In the genomic region with DNA sequence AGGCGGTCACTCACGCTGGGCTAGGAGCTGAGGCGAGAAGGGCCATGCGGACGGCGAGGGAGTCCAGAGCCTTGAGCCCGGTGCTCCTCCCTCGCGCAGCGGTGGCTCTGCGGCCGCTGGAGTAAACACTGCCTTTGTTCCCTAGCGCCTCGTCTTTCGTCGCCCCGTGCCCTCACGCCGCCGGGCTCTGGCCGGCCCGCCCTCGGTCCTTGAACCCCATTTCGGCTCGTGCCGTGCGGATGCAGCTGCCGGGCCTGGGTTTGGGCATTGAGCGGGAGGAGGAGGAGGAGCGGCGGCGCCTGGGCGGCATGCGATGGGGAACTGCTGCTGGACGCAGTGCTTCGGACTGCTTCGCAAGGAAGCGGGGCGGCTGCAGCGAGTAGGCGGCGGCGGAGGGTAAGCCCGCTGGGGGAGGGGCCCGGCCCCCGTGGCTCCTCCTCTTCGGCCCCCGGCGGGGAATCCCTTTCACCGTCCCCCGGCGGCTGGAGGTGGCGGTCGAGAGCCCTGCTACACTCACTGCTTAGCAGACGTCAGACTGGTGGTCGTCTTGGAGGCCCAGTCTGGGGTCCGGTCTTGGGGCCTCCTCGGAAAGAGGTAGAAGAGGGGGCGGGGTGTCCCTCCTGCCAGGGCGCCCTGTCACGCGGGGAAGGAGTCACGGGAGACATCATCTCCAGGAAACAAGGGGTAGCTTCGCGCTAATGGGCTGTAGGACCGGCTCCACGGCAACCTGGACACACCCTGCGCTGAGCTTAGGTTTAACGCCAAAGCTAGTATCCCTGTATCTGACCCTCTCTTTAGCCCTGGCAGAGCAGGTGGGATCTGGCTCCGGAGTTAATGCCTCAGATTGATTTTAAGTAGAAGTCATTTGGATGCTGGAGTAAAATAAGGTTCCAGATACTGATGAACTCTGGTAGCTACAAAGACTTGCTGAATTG, we compare ENCODE assay signal across 8 cellular contexts. TPM values are rescaled to one million over a fixed set of nuclear protein-coding genes. Genes with fewer than 3 reads are reported as not detected.
DNase-seq lines count a peak whose midpoint lies in the region; ATAC-seq and TF ChIP-seq lines count a peak whose summit lies in the region.

A gene with protein sequence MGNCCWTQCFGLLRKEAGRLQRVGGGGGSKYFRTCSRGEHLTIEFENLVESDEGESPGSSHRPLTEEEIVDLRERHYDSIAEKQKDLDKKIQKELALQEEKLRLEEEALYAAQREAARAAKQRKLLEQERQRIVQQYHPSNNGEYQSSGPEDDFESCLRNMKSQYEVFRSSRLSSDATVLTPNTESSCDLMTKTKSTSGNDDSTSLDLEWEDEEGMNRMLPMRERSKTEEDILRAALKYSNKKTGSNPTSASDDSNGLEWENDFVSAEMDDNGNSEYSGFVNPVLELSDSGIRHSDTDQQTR (plus strand): TSS at position 9 of the 935 bp plus-strand sequence. CDS start 305 bp downstream, at position 314.

- H3K27me3 ChIP-seq in AG04450 (ENCODE audit: control insufficient read depth, insufficient read depth, low read length) = no peaks in the 10 kb centered on the region

- CTCF ChIA-PET in AG04450 (lab: Charles Lee) (interaction anchor here (0.6 to 7.3 kb wide), 5 partner anchors 18 to 132 kb away, joined by 3 to 166 read pairs (median 4); no protein-coding TSS in a partner anchor), activated B cell treated with CpG ODN at 0.5 μM for 24 hours (lab: Charles Lee) (interaction anchor here (0.7 to 2.8 kb wide), 9 partner anchors 10 to 292 kb away, joined by 3 to 14 read pairs (median 4); no protein-coding TSS in a partner anchor)

- peak within 1 kb of the TSS; percentile 94 for H3K27ac ChIP-seq in AG04450 (ENCODE audit: low read depth, low read length)

- peaks cover 30% of the 10 kb centered on the region for H3K4me1 Mint-ChIP-seq in activated B cell treated with CpG ODN at 0.5 μM for 24 hours

- peak; percentile 77 for TF ChIP-seq POLR2A in GM18526 (IDR thresholded peaks at IDR 0.05; ENCODE audit: extremely low read depth, insufficient read length)

- intact Hi-C loops in activated B cell treated with CpG ODN at 0.5 μM for 24 hours (cut with micrococcal nuclease) = loop anchor here (1.0 to 10.0 kb wide), 10 partner anchors 35 to 1530 kb away; partner anchors contain the start of genes CAMK2D, FAM241A, LARP7 and NEUROG2

- peak within 1 kb of the TSS; percentile 87 for H3K4me3 ChIP-seq in AG04450 (ENCODE audit: low read depth, low read length)
- H3K4me3 ChIP-seq in cardiac fibroblast (replicated peaks in 1 of 2; ENCODE audit: low read depth in 2 of 2, low read length in 2 of 2) = peak within 1 kb of the TSS; percentile 91 to 99

- peak; percentile 60 for ATAC-seq in HG03064 (IDR thresholded peaks at IDR 0.05; ENCODE audit: low read depth, unreplicated experiment)
- ATAC-seq in activated B cell treated with CpG ODN at 0.5 μM for 24 hours (ENCODE audit: low read depth) = peak; percentile 73

- POLR2A ChIA-PET in AG04450 (lab: Yijun Ruan, JAX) (interaction anchor here (0.8 kb wide), 1 partner anchor 18 kb away, joined by 4 read pairs; no protein-coding TSS in a partner anchor), activated B cell treated with CpG ODN at 0.5 μM for 24 hours (lab: Charles Lee) (interaction anchor here (0.8 to 2.5 kb wide), 10 partner anchors 12 to 290 kb away, joined by 3 to 24 read pairs (median 4); partner anchors contain the start of genes ALPK1 and TIFA)

- H3K27ac Mint-ChIP-seq in activated B cell treated with CpG ODN at 0.5 μM for 24 hours = peak within 1 kb of the TSS; percentile 99

- H3K9me3 ChIP-seq in AG04450 (ENCODE audit: control insufficient read depth, insufficient read depth, low read length) = peaks cover 3% of the 10 kb centered on the region; the same call in 1 of the 2 replicates

- H3K4me3 Mint-ChIP-seq in activated B cell treated with CpG ODN at 0.5 μM for 24 hours = peak within 1 kb of the TSS; percentile 100

- H3K27me3 Mint-ChIP-seq in activated B cell treated with CpG ODN at 0.5 μM for 24 hours = peaks cover 1% of the 10 kb centered on the region

- no peaks in the 10 kb centered on the region for H3K9me3 Mint-ChIP-seq in activated B cell treated with CpG ODN at 0.5 μM for 24 hours

- TF ChIP-seq CTCF in AG04450 (IDR thresholded peaks at IDR 0.05; ENCODE audit: low read depth, low read length) = peak; percentile 50
- no peak for TF ChIP-seq CTCF in activated B cell treated with CpG ODN at 0.5 μM for 24 hours (IDR thresholded peaks at IDR 0.05)
- peak; percentile 49 for TF ChIP-seq CTCF in cardiac fibroblast (IDR thresholded peaks at IDR 0.05; ENCODE audit: low read depth, low read length)

- no peak for DNase-seq in AG04450 (ENCODE audit: low read depth, low spot score)
- peak; percentile 52 for DNase-seq in NCI-H2196 (lab: John Stamatoyannopoulos, UW; ENCODE audit: unreplicated experiment)
- peak; percentile 91 for DNase-seq in activated B cell treated with CpG ODN at 0.5 μM for 24 hours
- peak; percentile 72 to 80 for DNase-seq in cardiac fibroblast (ENCODE audit: low read depth in 2 of 2)
- DNase-seq in inferior parietal cortex (ENCODE audit: extremely low spot score) = peak; percentile 67
- DNase-seq in stimulated activated CD4-positive, alpha-beta T cell treated with anti-CD3 and anti-CD28 coated beads, Interleukin-12 subunit alpha, Interleukin-12 subunit beta, amount 100 ng/mL, for 4 hours = peak; percentile 70

- peaks cover 8% of the 10 kb centered on the region for H3K36me3 Mint-ChIP-seq in activated B cell treated with CpG ODN at 0.5 μM for 24 hours (ENCODE audit: low read depth)

RNA-seq across cellular contexts. Expression of the gene that starts here (rescaled TPM):
- polyA plus RNA-seq in AG04450 (2011; rRNA removed) = 7.6 and 11.8 TPM in 2 replicates
- polyA minus RNA-seq in AG04450 (2011; rRNA and poly(A)+ RNA removed) = 2.7 and 4.0 TPM in 2 replicates
- 20.1 and 24.3 TPM in 2 replicates for total RNA-seq in activated B cell treated with CpG ODN at 0.5 μM for 24 hours
